1 cellular context compared by ENCODE assay signal in genomic region chr5:54224083-54224836, GRCh38.
TF ChIP-seq lines count a peak whose summit lies in the region.

No MANE protein-coding gene starts in this region.

TF ChIP-seq in H1, 55 proteins besides CTCF, POLR2A, EP300 and RAD21 (continued from another document):
- TF ChIP-seq KDM4A (IDR thresholded peaks at IDR 0.05; ENCODE audit: low read depth, low read length, severe bottlenecking): no peak
- no peak for TF ChIP-seq NRF1 (IDR thresholded peaks at IDR 0.05; ENCODE audit: low read depth, low read length)
- TF ChIP-seq EZH2 (IDR thresholded peaks at IDR 0.05; ENCODE audit: low read depth, low read length, severe bottlenecking): no peak
- no peak for TF ChIP-seq KDM1A (IDR thresholded peaks at IDR 0.05; ENCODE audit: borderline replicate concordance, low read length)
- TF ChIP-seq PHF8 (conservative IDR thresholded peaks at IDR 0.05; ENCODE audit: low read depth, low read length): no peak
- TF ChIP-seq TCF12 (IDR thresholded peaks at IDR 0.05; ENCODE audit: low read depth, low read length): no peak
TF ChIP-seq in H1: peak in this region for 0.
